Comparison of ENCODE assay signal across 29 cellular contexts in genomic region chr21:38097789-38098188, GRCh38.
DNase-seq lines count a peak whose midpoint lies in the region; ATAC-seq, FAIRE-seq and TF ChIP-seq lines count a peak whose summit lies in the region.
"Had no signal": no experiment of that assay in that cellular context is flagged by ENCODE, and none has a peak within 500 bp of the region (broad histone marks: within the 10 kb centered on the region; RNA-seq: fewer than 3 reads in every experiment).

No MANE protein-coding gene starts in this region.

- CTCF ChIA-PET in K562 (lab: Yijun Ruan, JAX; ENCODE audit: low intra/inter-chr PET ratio) = no interaction called here

- H3K9me1 ChIP-seq in K562 (ENCODE audit: control insufficient read depth, insufficient read depth, low read length) = no peaks in the 10 kb centered on the region

- no peaks in the 10 kb centered on the region for H4K20me1 ChIP-seq in K562 (replicated peaks; ENCODE audit: control insufficient read depth, insufficient read depth, low read length)
- H4K20me1 ChIP-seq: BLaER1; BLaER1 treated with 17β-estradiol and CSF1 and Interleukin-3, amounts not matched to agents 10 nM and 100 nM had no signal

- no peak overlapping the region for H3K9ac ChIP-seq in K562 (ENCODE audit: insufficient read depth in 1 of 2, low read depth in 2 of 2, low read length in 2 of 2)
- H3K9ac ChIP-seq: BLaER1; BLaER1 treated with 17β-estradiol and CSF1 and Interleukin-3, amounts not matched to agents 10 nM and 100 nM had no signal

- H3K4me1 ChIP-seq in K562 (replicated peaks in 1 of 2; ENCODE audit: control insufficient read depth in 2 of 2, insufficient read depth in 2 of 2, low read length in 2 of 2) (peaks cover 2 to 12% of the 10 kb centered on the region in 2 experiments; a peak in 4 of 5 replicates), gastrocnemius medialis (no peaks in the 10 kb centered on the region)
- H3K4me1 ChIP-seq: BE2C, BLaER1, Caco-2 had no signal

- no peak for TF ChIP-seq EP300 in K562 (IDR thresholded peaks at IDR 0.05; ENCODE audit: low read length)

- TF ChIP-seq POLR2A in K562 (conservative IDR thresholded peaks at IDR 0.05) (no peak), gastrocnemius medialis (IDR thresholded peaks at IDR 0.05) (no peak)

- no peak for ATAC-seq in K562
- ATAC-seq in gastrocnemius medialis = no peak
- ATAC-seq: A549; CD8-positive, alpha-beta T cell had no signal

- 0 out of 2 replicates have a peak, but pooled peaks cover 1% of the 10 kb centered on the region for H3K9me3 ChIP-seq in K562 (replicated peaks; ENCODE audit: control insufficient read depth, insufficient read depth, low read depth, low read length)
- no peaks in the 10 kb centered on the region for H3K9me3 ChIP-seq in gastrocnemius medialis
- H3K9me3 ChIP-seq: BE2C, Caco-2 had no signal

- H3K4me3 ChIP-seq in K562 = no peak overlapping the region
- no peak overlapping the region for H3K4me3 ChIP-seq in gastrocnemius medialis
- H3K4me3 ChIP-seq: A549; BLaER1; BLaER1 treated with 17β-estradiol and CSF1 and Interleukin-3, amounts not matched to agents 10 nM and 100 nM had no signal

- TF ChIP-seq RAD21 in K562 (CRISPR knock-in tag; conservative IDR thresholded peaks at IDR 0.05 in 1 of 2, IDR thresholded peaks at IDR 0.05 in 1 of 2) = no peak

- no peak overlapping the region for H2AFZ ChIP-seq in K562 (ENCODE audit: low read depth, low read length)

- H3K4me2 ChIP-seq in K562 (ENCODE audit: insufficient read depth, low read length) = no peak overlapping the region
- H3K4me2 ChIP-seq: A549; BLaER1; BLaER1 treated with 17β-estradiol and CSF1 and Interleukin-3, amounts not matched to agents 10 nM and 100 nM had no signal

- no peak for DNase-seq in K562 (ENCODE audit: extremely low read depth in 1 of 4, low spot score in 3 of 4)
- no peak for DNase-seq in gastrocnemius medialis
- DNase-seq: 8988T; ACHN; AML-193; BE2C; C1 segment of cervical spinal cord; Caco-2; Calu3; CD4-positive, alpha-beta memory T cell; CD4-positive, alpha-beta T cell; CD4-positive, CD25-positive, alpha-beta regulatory T cell; CD8-positive, alpha-beta memory T cell; CD8-positive, alpha-beta T cell; COR-L47; DMS 273 treated with DMSO at 0.1 percent for 48 hours; DMS153; DMS53; DMS79; DMS79 treated with DMSO at 0.1 percent for 48 hours; DND-41; EL had no signal

- intact Hi-C loops in K562 (cut with micrococcal nuclease) = no loop called here
- intact Hi-C loops in gastrocnemius medialis (cut with DNase I; ENCODE audit: low total_unique reads) = no loop called here

- TF ChIP-seq CTCF in K562 (IDR thresholded peaks at IDR 0.05 in 2 of 3, conservative IDR thresholded peaks at IDR 0.05 in 1 of 3; ENCODE audit: insufficient read depth in 2 of 3, low read depth in 1 of 3, low read length in 3 of 3) (no peak), gastrocnemius medialis (IDR thresholded peaks at IDR 0.05 in 4 of 5, conservative IDR thresholded peaks at IDR 0.05 in 1 of 5) (no peak)

- no peak overlapping the region for H3K27ac ChIP-seq in K562 (ENCODE audit: extremely low read depth, low read depth, low read length)
- H3K27ac ChIP-seq in gastrocnemius medialis = no peak overlapping the region
- H3K27ac ChIP-seq: 22Rv1; A549; BLaER1; BLaER1 treated with 17β-estradiol and CSF1 and Interleukin-3, amounts not matched to agents 10 nM and 100 nM; C4-2B had no signal

- H3K36me3 ChIP-seq in K562 (ENCODE audit: control insufficient read depth, insufficient read depth, low read length) (peaks cover 34% of the 10 kb centered on the region), gastrocnemius medialis (no peaks in the 10 kb centered on the region)
- H3K36me3 ChIP-seq: BE2C; BLaER1; BLaER1 treated with 17β-estradiol and CSF1 and Interleukin-3, amounts not matched to agents 10 nM and 100 nM had no signal

- H3K79me2 ChIP-seq in K562 (ENCODE audit: control insufficient read depth, insufficient read depth, low read length) = peaks cover 63% of the 10 kb centered on the region

- POLR2A ChIA-PET in K562 (lab: Yijun Ruan, JAX) = no interaction called here

- FAIRE-seq in K562 (lab: Jason Lieb, UNC) = no peak
- FAIRE-seq: A204.1, A549, D721Med had no signal

- H3K27me3 ChIP-seq in K562 (ENCODE audit: control insufficient read depth in 2 of 2, insufficient read depth in 2 of 2, low read length in 2 of 2) = no peaks in the 10 kb centered on the region
- H3K27me3 ChIP-seq in gastrocnemius medialis = no peaks in the 10 kb centered on the region
- H3K27me3 ChIP-seq: BE2C; BLaER1; BLaER1 treated with 17β-estradiol and CSF1 and Interleukin-3, amounts not matched to agents 10 nM and 100 nM had no signal

- in situ Hi-C loops in K562 (cut with MboI) = no loop called here
- in situ Hi-C loops in gastrocnemius medialis (cut with MboI; ENCODE audit: low sequenced_read_pairs in 4 of 4) = no loop called here

- no TSS peak for BruUV-seq in K562 (replicated peaks; lab: Mats Ljungman, UMichigan)

TF ChIP-seq in K562, 482 proteins besides CTCF, POLR2A, EP300 and RAD21 (continues in another document):
- peak; percentile 52 to 54; a peak in 3 of 4 replicates for TF ChIP-seq TRIM24 (IDR thresholded peaks at IDR 0.05)
- no peak for TF ChIP-seq ZNF274 (IDR thresholded peaks at IDR 0.05; ENCODE audit: borderline replicate concordance, low read depth, low read length)
- TF ChIP-seq ZFP30 (CRISPR knock-in tag; IDR thresholded peaks at IDR 0.05; ENCODE audit: borderline replicate concordance) = peak; percentile 94
- TF ChIP-seq ZNF717 (CRISPR knock-in tag; IDR thresholded peaks at IDR 0.05) = no peak
- TF ChIP-seq BRD9 (IDR thresholded peaks at IDR 0.05; ENCODE audit: low read depth, partially characterized antibody) = peak; percentile 48
- no peak for TF ChIP-seq CBFA2T2 (conservative IDR thresholded peaks at IDR 0.05)
- TF ChIP-seq GMEB1 (CRISPR knock-in tag; IDR thresholded peaks at IDR 0.05) = no peak
- TF ChIP-seq MEF2A (IDR thresholded peaks at IDR 0.05; ENCODE audit: control insufficient read depth, low read depth, low read length) = 0 out of 2 replicates have a peak, but pooled peaks have one; percentile 11
- TF ChIP-seq SNRNP70 (optimal IDR thresholded peaks at IDR 0.05; ENCODE audit: low read depth, low read length) = no peak
- no peak for TF ChIP-seq YBX1 (IDR thresholded peaks at IDR 0.05)
- TF ChIP-seq, protein P1, sequence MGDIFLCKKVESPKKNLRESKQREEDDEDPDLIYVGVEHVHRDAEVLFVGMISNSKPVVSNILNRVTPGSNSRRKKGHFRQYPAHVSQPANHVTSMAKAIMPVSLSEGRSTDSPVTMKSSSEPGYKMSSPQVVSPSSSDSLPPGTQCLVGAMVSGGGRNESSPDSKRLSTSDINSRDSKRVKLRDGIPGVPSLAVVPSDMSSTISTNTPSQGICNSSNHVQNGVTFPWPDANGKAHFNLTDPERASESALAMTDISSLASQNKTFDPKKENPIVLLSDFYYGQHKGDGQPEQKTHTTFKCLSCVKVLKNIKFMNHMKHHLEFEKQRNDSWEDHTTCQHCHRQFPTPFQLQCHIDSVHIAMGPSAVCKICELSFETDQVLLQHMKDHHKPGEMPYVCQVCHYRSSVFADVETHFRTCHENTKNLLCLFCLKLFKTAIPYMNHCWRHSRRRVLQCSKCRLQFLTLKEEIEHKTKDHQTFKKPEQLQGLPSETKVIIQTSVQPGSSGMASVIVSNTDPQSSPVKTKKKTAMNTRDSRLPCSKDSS (IDR thresholded peaks at IDR 0.05; ENCODE audit: low read depth, partially characterized antibody) = peak; percentile 87
- TF ChIP-seq IRF9 (tag; IDR thresholded peaks at IDR 0.05) = no peak
- TF ChIP-seq SMARCA5 (IDR thresholded peaks at IDR 0.05) = peak; percentile 57; the same call in 1 of the 2 replicates
- no peak for TF ChIP-seq SMARCC2 (IDR thresholded peaks at IDR 0.05; ENCODE audit: low read depth)
- no peak for TF ChIP-seq ZNF175 (CRISPR knock-in tag; IDR thresholded peaks at IDR 0.05; ENCODE audit: low read depth)
- TF ChIP-seq, protein P2, sequence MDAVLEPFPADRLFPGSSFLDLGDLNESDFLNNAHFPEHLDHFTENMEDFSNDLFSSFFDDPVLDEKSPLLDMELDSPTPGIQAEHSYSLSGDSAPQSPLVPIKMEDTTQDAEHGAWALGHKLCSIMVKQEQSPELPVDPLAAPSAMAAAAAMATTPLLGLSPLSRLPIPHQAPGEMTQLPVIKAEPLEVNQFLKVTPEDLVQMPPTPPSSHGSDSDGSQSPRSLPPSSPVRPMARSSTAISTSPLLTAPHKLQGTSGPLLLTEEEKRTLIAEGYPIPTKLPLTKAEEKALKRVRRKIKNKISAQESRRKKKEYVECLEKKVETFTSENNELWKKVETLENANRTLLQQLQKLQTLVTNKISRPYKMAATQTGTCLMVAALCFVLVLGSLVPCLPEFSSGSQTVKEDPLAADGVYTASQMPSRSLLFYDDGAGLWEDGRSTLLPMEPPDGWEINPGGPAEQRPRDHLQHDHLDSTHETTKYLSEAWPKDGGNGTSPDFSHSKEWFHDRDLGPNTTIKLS (IDR thresholded peaks at IDR 0.05; ENCODE audit: borderline replicate concordance, low read depth) = no peak
- no peak for TF ChIP-seq SLC30A9 (CRISPR knock-in tag; IDR thresholded peaks at IDR 0.05)
- peak; percentile 74; the same call in 1 of the 2 replicates for TF ChIP-seq TRIM28 (IDR thresholded peaks at IDR 0.05)
- TF ChIP-seq CAMTA2 (CRISPR knock-in tag; conservative IDR thresholded peaks at IDR 0.05) = no peak
